8 cellular contexts compared by ENCODE assay signal in genomic region chr14:49853572-49854375, GRCh38.
A peak's percentile ranks its signal among the peaks of the same experiment; 100 is the strongest.
DNase-seq lines count a peak whose midpoint lies in the region; ATAC-seq and TF ChIP-seq lines count a peak whose summit lies in the region.

No MANE protein-coding gene starts in this region.

- H3K4me3 ChIP-seq in retinal pigment epithelial cell (ENCODE audit: low read length): peak overlapping the region; percentile 81

- DNase-seq in AG09319 (ENCODE audit: extremely low read depth, low read depth) (peak; percentile 39), NCI-H1092 (lab: John Stamatoyannopoulos, UW) (peak; percentile 43), T-helper 2 cell (peak; percentile 27 to 87 (median 57)), anterior cingulate cortex (lab: John Stamatoyannopoulos, UW) (peak in 51 of 58 donors; percentile 5 to 67 (median 38)), hepatic stellate cell (ENCODE audit: low spot score) (peak; percentile 68), retinal pigment epithelial cell (ENCODE audit: low read depth) (peak; percentile 62)

- peak; percentile 41 for ATAC-seq in GM19372 (IDR thresholded peaks at IDR 0.05; ENCODE audit: low read depth, unreplicated experiment)
- ATAC-seq in HG03159 (IDR thresholded peaks at IDR 0.05; ENCODE audit: unreplicated experiment): no peak

- TF ChIP-seq CTCF in AG09319 (IDR thresholded peaks at IDR 0.05; ENCODE audit: low read depth, low read length): peak; percentile 69
- peak; percentile 81 for TF ChIP-seq CTCF in retinal pigment epithelial cell (conservative IDR thresholded peaks at IDR 0.05; ENCODE audit: low read depth, low read length)
